8 cellular contexts compared by ENCODE assay signal in the genomic region with DNA sequence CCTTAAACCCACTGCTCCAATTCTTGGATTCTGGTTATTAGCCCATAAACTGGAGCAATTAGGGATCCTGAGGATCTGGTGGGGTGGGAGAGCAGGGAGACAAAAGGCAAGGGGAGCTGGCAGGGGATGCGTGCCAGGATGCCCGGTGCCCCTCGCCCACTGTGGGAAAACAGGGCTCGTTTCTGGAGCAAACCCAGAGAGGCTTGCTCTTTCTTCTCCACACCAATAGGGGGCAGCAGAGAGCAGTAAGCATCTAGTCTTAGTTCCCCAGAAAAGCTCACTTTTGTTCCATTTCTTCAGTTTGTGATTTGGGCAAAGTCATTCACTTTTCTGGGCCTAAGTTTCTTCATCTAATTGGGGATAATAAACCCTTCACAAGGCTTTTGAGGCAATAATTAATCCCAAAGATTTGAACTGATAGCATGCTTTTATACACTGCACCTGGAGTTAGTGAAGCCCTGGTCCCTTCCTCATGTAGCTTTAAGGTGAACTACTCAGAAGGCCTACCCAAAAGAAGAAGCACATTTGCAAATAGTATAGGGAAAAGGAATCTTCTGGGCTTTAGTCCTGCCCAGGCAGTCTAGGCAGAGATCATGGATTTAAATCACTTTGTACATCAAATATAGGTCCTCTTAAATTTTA.
A peak's percentile ranks its signal among the peaks of the same experiment; 100 is the strongest.
DNase-seq lines count a peak whose midpoint lies in the region; ATAC-seq and TF ChIP-seq lines count a peak whose summit lies in the region.

No MANE protein-coding gene starts in this region.

- no peak overlapping the region for H2AFZ ChIP-seq in KMS-11 (ENCODE audit: low read depth)
- no peak overlapping the region for H2AFZ ChIP-seq in mesenchymal stem cell (ENCODE audit: low read depth, low read length)

- H2BK120ac ChIP-seq in mesenchymal stem cell (ENCODE audit: low read depth, low read length) = peak overlapping the region; percentile 76

- WGBS in mesenchymal stem cell = 27% methylated on average over 4 of the region's 4 CpGs
- WGBS in transverse colon (ENCODE audit: low coverage in 1 of 2), 2 donors = 37% methylated on average over 4 of the region's 4 CpGs; no CpG with 5 or more reads in 1 of the 2 donors

- no peak overlapping the region for H2BK5ac ChIP-seq in mesenchymal stem cell (ENCODE audit: low read depth, low read length, poor library complexity, severe bottlenecking)

- no peak overlapping the region for H3K4me2 ChIP-seq in KMS-11
- no peak overlapping the region for H3K4me2 ChIP-seq in mesenchymal stem cell (ENCODE audit: low read length, poor library complexity, severe bottlenecking)

- no peak overlapping the region for H2AK5ac ChIP-seq in mesenchymal stem cell (ENCODE audit: low read length, severe bottlenecking)

- H3K9ac ChIP-seq in KMS-11 (no peak overlapping the region), mesenchymal stem cell (ENCODE audit: low read length) (peak overlapping the region; percentile 73)

- H3K27me3 ChIP-seq in cardiac muscle cell (no peaks in the 10 kb centered on the region), KMS-11 (ENCODE audit: insufficient read depth, low read depth) (no peaks in the 10 kb centered on the region), dorsolateral prefrontal cortex (no peaks in the 10 kb centered on the region), mesenchymal stem cell (ENCODE audit: control insufficient read depth in 1 of 2, insufficient read depth in 1 of 2, low read length in 2 of 2) (no peaks in the 10 kb centered on the region), transverse colon (no peaks in the 10 kb centered on the region)

- no peaks in the 10 kb centered on the region for H3K36me3 ChIP-seq in cardiac muscle cell
- H3K36me3 ChIP-seq in KMS-11 (ENCODE audit: insufficient read depth) = no peaks in the 10 kb centered on the region
- H3K36me3 ChIP-seq in mesenchymal stem cell (ENCODE audit: control insufficient read depth in 1 of 2, insufficient read depth in 2 of 2, low read depth in 1 of 2, low read length in 2 of 2) = no peaks in the 10 kb centered on the region
- no peaks in the 10 kb centered on the region for H3K36me3 ChIP-seq in transverse colon

- no peaks in the 10 kb centered on the region for H3K9me3 ChIP-seq in cardiac muscle cell (ENCODE audit: low read depth)
- H3K9me3 ChIP-seq in mesenchymal stem cell (ENCODE audit: control insufficient read depth, low read length) = no peaks in the 10 kb centered on the region
- no peaks in the 10 kb centered on the region for H3K9me3 ChIP-seq in transverse colon

- no peak for TF ChIP-seq POLR2A in transverse colon (IDR thresholded peaks at IDR 0.05)

- H4K20me1 ChIP-seq in KMS-11 (ENCODE audit: insufficient read depth) = no peaks in the 10 kb centered on the region

- H3K4me1 ChIP-seq in cardiac muscle cell (ENCODE audit: low read depth) = no peaks in the 10 kb centered on the region
- no peaks in the 10 kb centered on the region for H3K4me1 ChIP-seq in KMS-11 (ENCODE audit: low read depth, poor library complexity, severe bottlenecking)
- peaks cover 3% of the 10 kb centered on the region for H3K4me1 ChIP-seq in mesenchymal stem cell (ENCODE audit: control insufficient read depth, insufficient read depth, low read depth, low read length)
- no peaks in the 10 kb centered on the region for H3K4me1 ChIP-seq in transverse colon

- ATAC-seq in Right ventricle myocardium inferior = no peak
- peak; percentile 83 for ATAC-seq in SK-N-SH treated with all-trans-retinoic acid at 6 μM for 48 hours
- ATAC-seq in GM18520 (IDR thresholded peaks at IDR 0.05; ENCODE audit: unreplicated experiment) = no peak

- H3K79me1 ChIP-seq in mesenchymal stem cell (replicated peaks; ENCODE audit: low read length, poor library complexity, severe bottlenecking) = no peaks in the 10 kb centered on the region

- H2BK12ac ChIP-seq in mesenchymal stem cell (ENCODE audit: low read length in 2 of 2) = peak overlapping the region; percentile 49 to 57

- peak overlapping the region; percentile 6 to 93 for H3K18ac ChIP-seq in mesenchymal stem cell (ENCODE audit: low read depth in 1 of 2, low read length in 2 of 2)

- H4K91ac ChIP-seq in mesenchymal stem cell (ENCODE audit: low read length) = peak overlapping the region; percentile 48

- H3K27ac ChIP-seq in cardiac muscle cell (no peak overlapping the region), KMS-11 (no peak overlapping the region), dorsolateral prefrontal cortex (peak overlapping the region in 18 of 59 donors; percentile 5 to 98 (median 92)), mesenchymal stem cell (ENCODE audit: low read length, poor library complexity, severe bottlenecking) (no peak overlapping the region), transverse colon (peak overlapping the region in 2 of 4 donors; percentile 5 to 36)

- no peaks in the 10 kb centered on the region for H3K79me2 ChIP-seq in KMS-11 (ENCODE audit: insufficient read depth, low read depth)

- DNase-seq in cardiac muscle cell (ENCODE audit: low read depth in 1 of 2, low spot score in 1 of 2) = peak; percentile 69 to 70
- no peak for DNase-seq in Right ventricle myocardium inferior (ENCODE audit: missing footprints)
- DNase-seq in dorsolateral prefrontal cortex = peak in 5 of 10 donors; percentile 40 to 49 (median 43)
- DNase-seq in mesenchymal stem cell = peak; percentile 47
- peak; percentile 30 for DNase-seq in transverse colon

- H3K23ac ChIP-seq in mesenchymal stem cell (ENCODE audit: low read length in 2 of 2) = no peak overlapping the region

- H3K4ac ChIP-seq in mesenchymal stem cell (ENCODE audit: low read depth in 1 of 2, low read length in 2 of 2) = peak overlapping the region; percentile 35 to 86

- intact Hi-C loops in Right ventricle myocardium inferior (cut with DNase I) (loop anchor here (5.0 kb wide), 1 partner anchor 1212 kb away; no protein-coding TSS in a partner anchor), dorsolateral prefrontal cortex (cut with DNase I) (loop anchor here (2.0 to 10.0 kb wide), 6 partner anchors 88 to 1202 kb away; a partner anchor contains a TSS), transverse colon (cut with DNase I; ENCODE audit: low total_unique reads) (loop anchor here (5.0 to 10.0 kb wide), 2 partner anchors 437 to 1209 kb away; no protein-coding TSS in a partner anchor)

- TF ChIP-seq EP300 in transverse colon (IDR thresholded peaks at IDR 0.05; ENCODE audit: low read depth) = no peak

- in situ Hi-C loops in transverse colon (cut with MboI; ENCODE audit: low pct_ligation_motif_present in 1 of 4, low pct_unique_long_range_greater_than_20kb in 1 of 4, low sequenced_read_pairs in 3 of 4) = loop anchor here in 1 of 4 donors (10.0 kb wide), 1 partner anchor 1209 kb away; no protein-coding TSS in a partner anchor

- TF ChIP-seq CTCF in cardiac muscle cell (IDR thresholded peaks at IDR 0.05; ENCODE audit: low read depth, low read length) (peak; percentile 95), KMS-11 (conservative IDR thresholded peaks at IDR 0.05; ENCODE audit: low read depth, low read length) (peak; percentile 79), dorsolateral prefrontal cortex (IDR thresholded peaks at IDR 0.05 in 54 of 56, conservative IDR thresholded peaks at IDR 0.05 in 2 of 56; ENCODE audit: low read depth in 1 of 56, partially characterized antibody in 56 of 56) (peak; percentile 84 to 97 (median 92)), transverse colon (IDR thresholded peaks at IDR 0.05) (peak; percentile 84 to 93 (median 92))

- H3K14ac ChIP-seq in mesenchymal stem cell (ENCODE audit: low read length in 2 of 2) = no peak overlapping the region

- H4K8ac ChIP-seq in mesenchymal stem cell (ENCODE audit: low read length) = no peak overlapping the region

- H2BK15ac ChIP-seq in mesenchymal stem cell (ENCODE audit: low read depth, poor library complexity, severe bottlenecking) = no peak overlapping the region

- H3K4me3 ChIP-seq in cardiac muscle cell (no peak overlapping the region), KMS-11 (IDR thresholded peaks at IDR 0.05; ENCODE audit: insufficient read depth, low read depth, low read length) (no peak overlapping the region), dorsolateral prefrontal cortex (no peak overlapping the region), mesenchymal stem cell (ENCODE audit: insufficient read depth in 1 of 2, low read depth in 1 of 2, low read length in 2 of 2) (no peak overlapping the region), transverse colon (no peak overlapping the region)

TF ChIP-seq in SK-N-SH treated with all-trans-retinoic acid at 6 μM for 48 hours, 23 proteins besides CTCF, POLR2A, EP300 and RAD21 (continues in another document):
- TF ChIP-seq GLIS3 (CRISPR knock-in tag; IDR thresholded peaks at IDR 0.05) (no peak), ZNF565 (CRISPR knock-in tag; conservative IDR thresholded peaks at IDR 0.05; ENCODE audit: low read depth) (no peak), BACH2 (CRISPR knock-in tag; IDR thresholded peaks at IDR 0.05; ENCODE audit: borderline replicate concordance) (no peak), SNAI2 (CRISPR knock-in tag; IDR thresholded peaks at IDR 0.05) (no peak), ISL1 (CRISPR knock-in tag; IDR thresholded peaks at IDR 0.05) (no peak)
- TF ChIP-seq, protein P1, sequence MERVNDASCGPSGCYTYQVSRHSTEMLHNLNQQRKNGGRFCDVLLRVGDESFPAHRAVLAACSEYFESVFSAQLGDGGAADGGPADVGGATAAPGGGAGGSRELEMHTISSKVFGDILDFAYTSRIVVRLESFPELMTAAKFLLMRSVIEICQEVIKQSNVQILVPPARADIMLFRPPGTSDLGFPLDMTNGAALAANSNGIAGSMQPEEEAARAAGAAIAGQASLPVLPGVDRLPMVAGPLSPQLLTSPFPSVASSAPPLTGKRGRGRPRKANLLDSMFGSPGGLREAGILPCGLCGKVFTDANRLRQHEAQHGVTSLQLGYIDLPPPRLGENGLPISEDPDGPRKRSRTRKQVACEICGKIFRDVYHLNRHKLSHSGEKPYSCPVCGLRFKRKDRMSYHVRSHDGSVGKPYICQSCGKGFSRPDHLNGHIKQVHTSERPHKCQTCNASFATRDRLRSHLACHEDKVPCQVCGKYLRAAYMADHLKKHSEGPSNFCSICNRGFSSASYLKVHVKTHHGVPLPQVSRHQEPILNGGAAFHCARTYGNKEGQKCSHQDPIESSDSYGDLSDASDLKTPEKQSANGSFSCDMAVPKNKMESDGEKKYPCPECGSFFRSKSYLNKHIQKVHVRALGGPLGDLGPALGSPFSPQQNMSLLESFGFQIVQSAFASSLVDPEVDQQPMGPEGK (CRISPR knock-in tag; IDR thresholded peaks at IDR 0.05; ENCODE audit: borderline replicate concordance) = no peak
